ENCODE assay signal across 11 cellular contexts in the genomic region with DNA sequence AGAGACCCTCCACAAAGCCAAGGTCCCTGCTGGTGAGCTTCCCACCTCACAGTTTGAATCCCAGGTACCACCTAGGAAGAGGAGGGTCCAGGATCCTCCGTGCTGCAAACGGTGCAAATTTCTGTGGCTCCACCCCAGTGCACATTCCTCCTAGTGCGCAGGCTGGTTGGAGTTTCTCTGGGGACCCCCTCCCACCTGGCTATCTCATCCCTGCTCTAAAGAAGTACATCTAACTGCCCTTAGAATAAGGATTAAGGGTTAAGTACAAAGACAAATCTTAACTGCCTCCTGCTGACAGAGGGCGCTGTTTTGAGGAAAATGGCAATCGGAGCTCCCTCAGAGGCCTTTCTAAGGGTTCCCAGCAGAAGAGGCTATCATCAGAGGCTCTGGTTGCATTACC.
DNase-seq lines count a peak whose midpoint lies in the region; ATAC-seq and TF ChIP-seq lines count a peak whose summit lies in the region.
"Had no signal": no experiment of that assay in that cellular context is flagged by ENCODE, and none has a peak within 500 bp of the region (broad histone marks: within the 10 kb centered on the region; RNA-seq: fewer than 3 reads in every experiment).

No MANE protein-coding gene starts in this region.

- H3K27me3 ChIP-seq in heart left ventricle: no peaks in the 10 kb centered on the region

- H3K36me3 Mint-ChIP-seq in glutamatergic neuron (ENCODE audit: unreplicated experiment): no peaks in the 10 kb centered on the region

- H3K27me3 Mint-ChIP-seq in glutamatergic neuron (ENCODE audit: unreplicated experiment): peaks cover 4% of the 10 kb centered on the region
- H3K27me3 Mint-ChIP-seq: activated B cell treated with CpG ODN at 0.5 μM for 24 hours, brain had no signal

- peak; percentile 5 for DNase-seq in EL
- DNase-seq in NCI-H69 (lab: John Stamatoyannopoulos, UW): peak; percentile 15
- DNase-seq in glutamatergic neuron: peak; percentile 31
- no peak for DNase-seq in heart left ventricle
- no peak for DNase-seq in omental fat pad (ENCODE audit: low spot score)
- DNase-seq: activated B cell treated with CpG ODN at 0.5 μM for 24 hours, NCI-H2107 had no signal

- ATAC-seq in GM21390 (IDR thresholded peaks at IDR 0.05; ENCODE audit: unreplicated experiment) (peak; percentile 78), heart left ventricle (no peak), GM18520 (IDR thresholded peaks at IDR 0.05; ENCODE audit: unreplicated experiment) (no peak), HG02763 (IDR thresholded peaks at IDR 0.05; ENCODE audit: unreplicated experiment) (no peak), omental fat pad (ENCODE audit: low FRiP score) (no peak)

- H3K9me3 Mint-ChIP-seq in glutamatergic neuron (ENCODE audit: unreplicated experiment): peaks cover 2% of the 10 kb centered on the region

- no peak overlapping the region for H3K4me3 Mint-ChIP-seq in glutamatergic neuron (ENCODE audit: unreplicated experiment)
- H3K4me3 Mint-ChIP-seq: activated B cell treated with CpG ODN at 0.5 μM for 24 hours, brain had no signal

- H3K4me1 Mint-ChIP-seq in glutamatergic neuron (ENCODE audit: low read depth, unreplicated experiment): peaks cover 4% of the 10 kb centered on the region
- H3K4me1 Mint-ChIP-seq: activated B cell treated with CpG ODN at 0.5 μM for 24 hours, brain had no signal

- no peak overlapping the region for H3K27ac Mint-ChIP-seq in glutamatergic neuron (ENCODE audit: unreplicated experiment)
- H3K27ac Mint-ChIP-seq: activated B cell treated with CpG ODN at 0.5 μM for 24 hours, brain had no signal

- no peak for TF ChIP-seq POLR2A in heart left ventricle (IDR thresholded peaks at IDR 0.05)

- intact Hi-C loops in heart left ventricle (cut with DNase I): no loop called here

- WGBS in heart left ventricle, 4 donors: 19 to 30% (median 26%) methylated on average over 5 of the region's 5 CpGs

- H3K9me3 ChIP-seq in heart left ventricle: no peaks in the 10 kb centered on the region

- no peaks in the 10 kb centered on the region for H3K4me1 ChIP-seq in heart left ventricle

- H3K36me3 ChIP-seq in heart left ventricle: no peaks in the 10 kb centered on the region

- no peak overlapping the region for H3K4me3 ChIP-seq in heart left ventricle

- H3K27ac ChIP-seq in heart left ventricle: no peak overlapping the region

- TF ChIP-seq CTCF in glutamatergic neuron (IDR thresholded peaks at IDR 0.05; ENCODE audit: partially characterized antibody, unreplicated experiment): peak; percentile 44
- peak in 1 of 12 donors; percentile 5 for TF ChIP-seq CTCF in heart left ventricle (IDR thresholded peaks at IDR 0.05)
- TF ChIP-seq CTCF in omental fat pad (IDR thresholded peaks at IDR 0.05): no peak

Comparison
In these comparisons a context has a peak if more than half of its experiments do, and no peak if none do; other contexts are left out.
1. DNase-seq: peak in EL (single experiment), NCI-H69 (single experiment) and glutamatergic neuron (single experiment); none in heart left ventricle (0 of 5) and omental fat pad (single experiment).